Comparison of ENCODE assay signal across 20 cellular contexts in the genomic region with DNA sequence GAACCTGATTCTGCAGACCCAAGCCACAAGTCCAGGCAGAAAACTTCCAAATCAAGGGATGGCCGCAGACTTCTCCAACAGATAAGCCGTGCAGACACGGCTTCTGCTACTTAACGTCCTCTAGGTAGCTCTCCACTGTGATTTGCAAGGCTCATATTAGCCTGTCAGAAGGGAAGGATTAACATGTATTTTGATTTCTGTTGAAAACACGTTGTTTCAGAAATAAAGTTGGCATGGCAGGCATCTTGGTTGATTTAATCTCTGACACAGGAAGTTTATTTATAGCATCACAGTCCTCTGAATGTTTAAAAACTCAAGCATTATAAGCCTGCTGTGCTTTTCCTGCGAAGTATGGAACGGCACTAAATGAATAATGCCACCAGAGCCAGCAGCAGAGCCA.
A peak's percentile ranks its signal among the peaks of the same experiment; 100 is the strongest.
DNase-seq lines count a peak whose midpoint lies in the region; TF ChIP-seq lines count a peak whose summit lies in the region.
"Had no signal": no experiment of that assay in that cellular context is flagged by ENCODE, and none has a peak within 500 bp of the region (broad histone marks: within the 10 kb centered on the region; RNA-seq: fewer than 3 reads in every experiment).

No MANE protein-coding gene starts in this region.

- H3K4me3 Mint-ChIP-seq in MCF 10A (ENCODE audit: unreplicated experiment) = no peak overlapping the region
- H3K4me3 Mint-ChIP-seq: B cell; CD14-positive monocyte; CD4-positive, alpha-beta memory T cell; CD4-positive, CD25-positive, alpha-beta regulatory T cell; CD8-positive, alpha-beta memory T cell had no signal

- H3K4me1 ChIP-seq in BLaER1 = peaks cover 7% of the 10 kb centered on the region
- H3K4me1 ChIP-seq: A549 had no signal

- no peak overlapping the region for H2AFZ ChIP-seq in neural cell (ENCODE audit: low read depth, low read length)

- no peaks in the 10 kb centered on the region for H3F3A ChIP-seq in neural cell (ENCODE audit: insufficient read depth, low read length, poor library complexity, severe bottlenecking)

- H3K36me3 Mint-ChIP-seq in MCF 10A (ENCODE audit: insufficient read depth, unreplicated experiment) = no peaks in the 10 kb centered on the region
- H3K36me3 Mint-ChIP-seq: CD14-positive monocyte; CD4-positive, alpha-beta memory T cell; CD4-positive, CD25-positive, alpha-beta regulatory T cell; CD8-positive, alpha-beta memory T cell had no signal

- TF ChIP-seq CTCF in VCaP (conservative IDR thresholded peaks at IDR 0.05) (no peak), neural cell (IDR thresholded peaks at IDR 0.05; ENCODE audit: poor library complexity, severe bottlenecking) (no peak), MCF 10A (IDR thresholded peaks at IDR 0.05; ENCODE audit: unreplicated experiment) (no peak)

- H3K9me2 ChIP-seq in neural cell (ENCODE audit: insufficient read depth, low read length) = no peaks in the 10 kb centered on the region

- intact Hi-C loops in MCF 10A (cut with micrococcal nuclease) = no loop called here

- H4K20me1 ChIP-seq in BLaER1 (no peaks in the 10 kb centered on the region), neural cell (ENCODE audit: insufficient read depth) (no peaks in the 10 kb centered on the region)

- no peaks in the 10 kb centered on the region for H3K79me2 ChIP-seq in neural cell (replicated peaks; ENCODE audit: insufficient read depth, low read length)

- peak; percentile 22 for TF ChIP-seq EP300 in neural cell (conservative IDR thresholded peaks at IDR 0.05; ENCODE audit: poor library complexity, severe bottlenecking)

- no TSS peak for BruUV-seq in MCF 10A (replicated peaks; lab: Mats Ljungman, UMichigan)

- no peaks in the 10 kb centered on the region for H3K36me3 ChIP-seq in BLaER1
- no peaks in the 10 kb centered on the region for H3K36me3 ChIP-seq in neural cell (ENCODE audit: insufficient read depth, low read length)

- H3K27me3 ChIP-seq in BLaER1 (no peaks in the 10 kb centered on the region), neural cell (ENCODE audit: insufficient read depth, low read depth, low read length) (no peaks in the 10 kb centered on the region)

- H3K27ac ChIP-seq in BLaER1 (no peak overlapping the region), VCaP (peak overlapping the region; percentile 20; the same call in 1 of the 2 replicates), neural cell (ENCODE audit: low read length) (no peak overlapping the region)
- H3K27ac ChIP-seq: 22Rv1, A549 had no signal

- no peak overlapping the region for H3K27ac Mint-ChIP-seq in MCF 10A (ENCODE audit: low read depth, unreplicated experiment)
- H3K27ac Mint-ChIP-seq: B cell; CD14-positive monocyte; CD4-positive, alpha-beta memory T cell; CD4-positive, CD25-positive, alpha-beta regulatory T cell; CD8-positive, alpha-beta memory T cell had no signal

- POLR2A ChIA-PET in MCF 10A (lab: Yijun Ruan, JAX) = no interaction called here

- H3K27me3 Mint-ChIP-seq in MCF 10A (ENCODE audit: insufficient read depth, unreplicated experiment) = no peaks in the 10 kb centered on the region
- H3K27me3 Mint-ChIP-seq: B cell; CD4-positive, alpha-beta memory T cell; CD4-positive, CD25-positive, alpha-beta regulatory T cell had no signal

- TF ChIP-seq RAD21 in neural cell (conservative IDR thresholded peaks at IDR 0.05) = no peak

- no peak overlapping the region for H3K4me3 ChIP-seq in BLaER1
- no peak overlapping the region for H3K4me3 ChIP-seq in neural cell (ENCODE audit: low read length)
- H3K4me3 ChIP-seq: A549 had no signal

- DNase-seq in HT-29 (ENCODE audit: low spot score) (no peak), MCF 10A (ENCODE audit: unreplicated experiment) (no peak)
- DNase-seq: AML-193; C1 segment of cervical spinal cord; CD4-positive, alpha-beta memory T cell; CD4-positive, CD25-positive, alpha-beta regulatory T cell; CD8-positive, alpha-beta memory T cell; COR-L47; DMS 273 treated with DMSO at 0.1 percent for 48 hours; DMS153; DMS53; DMS79 treated with DMSO at 0.1 percent for 48 hours; GF-D8 had no signal

- CTCF ChIA-PET in MCF 10A (lab: Yijun Ruan, JAX) = interaction anchor here (0.6 to 0.8 kb wide), 2 partner anchors 7 to 1404 kb away, joined by 4 to 5 read pairs; no protein-coding TSS in a partner anchor

- H3K9ac ChIP-seq in BLaER1 (no peak overlapping the region), neural cell (ENCODE audit: low read length) (no peak overlapping the region)

- peaks cover 27% of the 10 kb centered on the region for H3K9me3 Mint-ChIP-seq in MCF 10A (ENCODE audit: unreplicated experiment)

- H3K4me2 ChIP-seq in BLaER1 (0 out of 2 replicates have a peak overlapping the region, but pooled peaks have one; percentile 9), neural cell (ENCODE audit: low read length) (no peak overlapping the region)
- H3K4me2 ChIP-seq: A549 had no signal

- H3K9me3 ChIP-seq in BLaER1 (no peaks in the 10 kb centered on the region), neural cell (ENCODE audit: low read length) (no peaks in the 10 kb centered on the region)
- H3K9me3 ChIP-seq: A549 had no signal

- no peaks in the 10 kb centered on the region for H3K4me1 Mint-ChIP-seq in MCF 10A (ENCODE audit: insufficient read depth, unreplicated experiment)
- H3K4me1 Mint-ChIP-seq: B cell; CD14-positive monocyte; CD4-positive, alpha-beta memory T cell; CD4-positive, CD25-positive, alpha-beta regulatory T cell; CD8-positive, alpha-beta memory T cell had no signal

TF ChIP-seq in neural cell, 6 proteins besides CTCF, POLR2A, EP300 and RAD21:
- TF ChIP-seq, protein P1, sequence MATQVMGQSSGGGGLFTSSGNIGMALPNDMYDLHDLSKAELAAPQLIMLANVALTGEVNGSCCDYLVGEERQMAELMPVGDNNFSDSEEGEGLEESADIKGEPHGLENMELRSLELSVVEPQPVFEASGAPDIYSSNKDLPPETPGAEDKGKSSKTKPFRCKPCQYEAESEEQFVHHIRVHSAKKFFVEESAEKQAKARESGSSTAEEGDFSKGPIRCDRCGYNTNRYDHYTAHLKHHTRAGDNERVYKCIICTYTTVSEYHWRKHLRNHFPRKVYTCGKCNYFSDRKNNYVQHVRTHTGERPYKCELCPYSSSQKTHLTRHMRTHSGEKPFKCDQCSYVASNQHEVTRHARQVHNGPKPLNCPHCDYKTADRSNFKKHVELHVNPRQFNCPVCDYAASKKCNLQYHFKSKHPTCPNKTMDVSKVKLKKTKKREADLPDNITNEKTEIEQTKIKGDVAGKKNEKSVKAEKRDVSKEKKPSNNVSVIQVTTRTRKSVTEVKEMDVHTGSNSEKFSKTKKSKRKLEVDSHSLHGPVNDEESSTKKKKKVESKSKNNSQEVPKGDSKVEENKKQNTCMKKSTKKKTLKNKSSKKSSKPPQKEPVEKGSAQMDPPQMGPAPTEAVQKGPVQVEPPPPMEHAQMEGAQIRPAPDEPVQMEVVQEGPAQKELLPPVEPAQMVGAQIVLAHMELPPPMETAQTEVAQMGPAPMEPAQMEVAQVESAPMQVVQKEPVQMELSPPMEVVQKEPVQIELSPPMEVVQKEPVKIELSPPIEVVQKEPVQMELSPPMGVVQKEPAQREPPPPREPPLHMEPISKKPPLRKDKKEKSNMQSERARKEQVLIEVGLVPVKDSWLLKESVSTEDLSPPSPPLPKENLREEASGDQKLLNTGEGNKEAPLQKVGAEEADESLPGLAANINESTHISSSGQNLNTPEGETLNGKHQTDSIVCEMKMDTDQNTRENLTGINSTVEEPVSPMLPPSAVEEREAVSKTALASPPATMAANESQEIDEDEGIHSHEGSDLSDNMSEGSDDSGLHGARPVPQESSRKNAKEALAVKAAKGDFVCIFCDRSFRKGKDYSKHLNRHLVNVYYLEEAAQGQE (IDR thresholded peaks at IDR 0.05; ENCODE audit: borderline replicate concordance) = no peak
- no peak for TF ChIP-seq SMC3 (conservative IDR thresholded peaks at IDR 0.05; ENCODE audit: poor library complexity)
- TF ChIP-seq POLR2AphosphoS5 (IDR thresholded peaks at IDR 0.05) = peak; percentile 55
- no peak for TF ChIP-seq EZH2 (IDR thresholded peaks at IDR 0.05; ENCODE audit: borderline replicate concordance, insufficient read depth, low read length, poor library complexity, severe bottlenecking)
- peak; percentile 20 for TF ChIP-seq MXI1 (conservative IDR thresholded peaks at IDR 0.05; ENCODE audit: poor library complexity, severe bottlenecking)
- TF ChIP-seq TAF1 (IDR thresholded peaks at IDR 0.05; ENCODE audit: low read depth) = no peak
